In the genomic region with DNA sequence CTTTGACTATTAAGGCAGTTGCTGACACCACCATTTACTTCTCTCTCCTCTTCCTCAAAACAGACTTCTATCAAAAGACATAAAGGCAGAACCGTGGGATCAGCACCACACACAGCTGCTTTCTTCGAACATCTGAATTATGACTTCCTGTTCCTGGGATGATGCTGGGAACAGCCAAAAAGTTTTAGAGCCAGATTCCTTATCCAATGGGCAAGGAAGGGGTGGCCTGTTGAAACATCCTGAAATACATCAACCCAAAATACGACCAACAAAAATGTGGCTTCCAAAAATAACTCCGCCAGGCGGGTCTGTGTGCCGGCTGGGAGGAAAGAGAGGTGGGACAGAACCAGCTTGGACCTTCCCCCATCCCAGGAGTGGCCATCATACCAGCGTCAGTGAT, we compare ENCODE assay signal across 21 cellular contexts.
A peak's percentile ranks its signal among the peaks of the same experiment; 100 is the strongest.
DNase-seq lines count a peak whose midpoint lies in the region; ATAC-seq, FAIRE-seq and TF ChIP-seq lines count a peak whose summit lies in the region.
"Had no signal": no experiment of that assay in that cellular context is flagged by ENCODE, and none has a peak within 500 bp of the region (broad histone marks: within the 10 kb centered on the region; RNA-seq: fewer than 3 reads in every experiment).

No MANE protein-coding gene starts in this region.

- in situ Hi-C loops in HepG2 (cut with HindIII; ENCODE audit: extremely low pct_ligation_motif_present, low pct_unique_long_range_greater_than_20kb): no loop called here

- BruUV-seq in HepG2 (replicated peaks; lab: Mats Ljungman, UMichigan): no TSS peak

- H3K79me2 ChIP-seq in HepG2 (ENCODE audit: insufficient read depth, low read length): no peaks in the 10 kb centered on the region

- H3K4me3 ChIP-seq in liver (ENCODE audit: low read depth in 1 of 3, low read length in 3 of 3) (no peak overlapping the region), HepG2 (replicated peaks in 1 of 3; ENCODE audit: insufficient read depth in 1 of 3, low read depth in 2 of 3, low read length in 3 of 3) (no peak overlapping the region), right atrium auricular region (no peak overlapping the region), aorta (ENCODE audit: low read length in 2 of 2) (no peak overlapping the region), testis (no peak overlapping the region)
- H3K4me3 ChIP-seq: cardiac muscle cell, neural progenitor cell had no signal

- no peak overlapping the region for H2AFZ ChIP-seq in HepG2 (ENCODE audit: low read length)
- H2AFZ ChIP-seq: neural progenitor cell had no signal

- H3K36me3 ChIP-seq in liver (ENCODE audit: control insufficient read depth in 4 of 4, insufficient read depth in 3 of 4, low read depth in 1 of 4, low read length in 3 of 4): no peaks in the 10 kb centered on the region
- no peaks in the 10 kb centered on the region for H3K36me3 ChIP-seq in HepG2 (replicated peaks in 1 of 2; ENCODE audit: control insufficient read depth in 1 of 2, insufficient read depth in 2 of 2, low read length in 2 of 2)
- no peaks in the 10 kb centered on the region for H3K36me3 ChIP-seq in right atrium auricular region
- H3K36me3 ChIP-seq in aorta (ENCODE audit: control insufficient read depth in 1 of 2, insufficient read depth in 2 of 2, low read length in 1 of 2): no peaks in the 10 kb centered on the region
- no peaks in the 10 kb centered on the region for H3K36me3 ChIP-seq in testis (ENCODE audit: low read depth, missing control alignments)
- H3K36me3 ChIP-seq: cardiac muscle cell, neural progenitor cell had no signal

- H3K9ac ChIP-seq in liver (ENCODE audit: low read depth in 1 of 2, low read length in 2 of 2) (no peak overlapping the region), HepG2 (ENCODE audit: insufficient read depth, low read depth, low read length) (no peak overlapping the region)
- H3K9ac ChIP-seq: neural progenitor cell had no signal

- POLR2A ChIA-PET in HepG2 (lab: Yijun Ruan, JAX): no interaction called here

- no peak overlapping the region for H3K4me2 ChIP-seq in HepG2 (ENCODE audit: low read depth, low read length)
- H3K4me2 ChIP-seq: neural progenitor cell had no signal

- H3K4me1 ChIP-seq in liver (ENCODE audit: control insufficient read depth in 4 of 4, insufficient read depth in 4 of 4, low read length in 3 of 4) (no peaks in the 10 kb centered on the region), HepG2 (ENCODE audit: insufficient read depth, low read length) (no peaks in the 10 kb centered on the region), right atrium auricular region (peaks cover 0 to 35% of the 10 kb centered on the region in 2 donors), aorta (ENCODE audit: control insufficient read depth in 1 of 2, insufficient read depth in 2 of 2, low read length in 2 of 2) (peaks cover 0 to 5% of the 10 kb centered on the region in 2 donors), testis (peaks cover 31% of the 10 kb centered on the region)

- intact Hi-C loops in HepG2 (cut with micrococcal nuclease; ENCODE audit: unreplicated experiment) (no loop called here), sciatic nerve (cut with DNase I) (no loop called here), aorta (cut with DNase I) (no loop called here), testis (cut with DNase I; ENCODE audit: low total_unique reads) (no loop called here), head of caudate nucleus (cut with DNase I) (no loop called here)

- TF ChIP-seq CTCF in liver (IDR thresholded peaks at IDR 0.05; ENCODE audit: low read depth, low read length, missing input control) (no peak), HepG2 (CRISPR knock-in tag; IDR thresholded peaks at IDR 0.05) (no peak), right atrium auricular region (IDR thresholded peaks at IDR 0.05) (no peak), testis (IDR thresholded peaks at IDR 0.05) (no peak)

- H4K20me1 ChIP-seq in HepG2 (ENCODE audit: insufficient read depth, low read length): no peaks in the 10 kb centered on the region

- no peak overlapping the region for H3K27ac ChIP-seq in liver (ENCODE audit: low read depth in 1 of 2, low read length in 2 of 2)
- no peak overlapping the region for H3K27ac ChIP-seq in HepG2 (ENCODE audit: extremely low read length, insufficient read depth, low read length)
- H3K27ac ChIP-seq in right atrium auricular region: peak overlapping the region; percentile 32 to 46
- H3K27ac ChIP-seq in aorta (ENCODE audit: low read depth in 1 of 2, low read length in 2 of 2): peak overlapping the region; percentile 64 to 65
- H3K27ac ChIP-seq in testis: no peak overlapping the region
- H3K27ac ChIP-seq: cardiac muscle cell, neural progenitor cell had no signal

- ATAC-seq in HepG2 (no peak), sciatic nerve (peak; percentile 43), aorta (ENCODE audit: low FRiP score) (peak; percentile 45)
- ATAC-seq: activated CD8-positive, alpha-beta T cell treated with anti-CD3 and anti-CD28 coated beads, Interleukin-2, amount 10 ng/mL, durations not matched to agents 7 days and 5 days had no signal

- no peaks in the 10 kb centered on the region for H3K27me3 ChIP-seq in liver (ENCODE audit: control insufficient read depth in 4 of 4, insufficient read depth in 4 of 4, low read length in 3 of 4)
- peaks cover 0 to 50% of the 10 kb centered on the region in 2 experiments; a peak in 3 of 5 replicates for H3K27me3 ChIP-seq in HepG2 (ENCODE audit: control insufficient read depth in 1 of 2, insufficient read depth in 2 of 2, low read length in 2 of 2)
- no peaks in the 10 kb centered on the region for H3K27me3 ChIP-seq in right atrium auricular region
- H3K27me3 ChIP-seq in aorta (ENCODE audit: control insufficient read depth in 1 of 2, insufficient read depth in 2 of 2, low read length in 1 of 2): no peaks in the 10 kb centered on the region
- H3K27me3 ChIP-seq in testis: no peaks in the 10 kb centered on the region
- H3K27me3 ChIP-seq: cardiac muscle cell, neural progenitor cell had no signal

- no peak for TF ChIP-seq POLR2A in HepG2 (IDR thresholded peaks at IDR 0.05; ENCODE audit: insufficient read depth in 1 of 2, low read depth in 2 of 2, low read length in 2 of 2)
- TF ChIP-seq POLR2A in testis (IDR thresholded peaks at IDR 0.05): no peak

- no peak for FAIRE-seq in HepG2 (lab: Jason Lieb, UNC)
- FAIRE-seq: D721Med, endothelial cell of umbilical vein had no signal

- DNase-seq in HepG2 (ENCODE audit: low spot score) (no peak), right atrium auricular region (ENCODE audit: low spot score) (no peak), sciatic nerve (ENCODE audit: low spot score) (no peak), aorta (no peak), testis (no peak), head of caudate nucleus (no peak)
- no peak for DNase-seq in activated naive CD4-positive, alpha-beta T cell treated with anti-CD3 and anti-CD28 coated beads, Interleukin-2, amount 50 U/mL, for 16 hours
- DNase-seq: activated CD4-positive, CD25-positive, alpha-beta regulatory T cell treated with anti-CD3 and anti-CD28 coated beads, Interleukin-2, amount 50 U/mL, for 72 hours; activated CD8-positive, alpha-beta T cell treated with anti-CD3 and anti-CD28 coated beads, Interleukin-2, amount 10 ng/mL, durations not matched to agents 7 days and 5 days; HFFc6; kidney glomerular epithelial cell; NCI-H1092 treated with DMSO at 0.1 percent for 48 hours; NCI-H2029 treated with DMSO at 0.1 percent for 48 hours; SHP77 treated with DMSO at 0.1 percent for 48 hours; stimulated activated CD4-positive, alpha-beta T cell treated with anti-CD3 and anti-CD28 coated beads, Interleukin-4, amount 100 ng/mL, for 24 hours; stimulated activated naive CD4-positive, alpha-beta T cell treated with Interleukin-2 at 50 U/mL for 16 hours had no signal

- CTCF ChIA-PET in HepG2 (lab: Yijun Ruan, JAX; ENCODE audit: low intra/inter-chr PET ratio, low total read pairs): no interaction called here

- no peaks in the 10 kb centered on the region for H3K9me3 ChIP-seq in liver (ENCODE audit: control insufficient read depth in 4 of 4, low read length in 3 of 4)
- no peaks in the 10 kb centered on the region for H3K9me3 ChIP-seq in HepG2 (ENCODE audit: low read length)
- H3K9me3 ChIP-seq in right atrium auricular region: no peaks in the 10 kb centered on the region
- H3K9me3 ChIP-seq in aorta (ENCODE audit: control insufficient read depth, low read length): no peaks in the 10 kb centered on the region
- no peaks in the 10 kb centered on the region for H3K9me3 ChIP-seq in testis

- 64% methylated on average over 7 of the region's 7 CpGs for WGBS in liver
- WGBS in HepG2 (ENCODE audit: low lambda C conversion rate): 0% methylated on average over 6 of the region's 7 CpGs
- 0 to 4% methylated on average over 7 of the region's 7 CpGs for WGBS in aorta, 2 donors
- WGBS in testis, 2 donors: 39 to 45% methylated on average over 7 of the region's 7 CpGs

- TF ChIP-seq RAD21 in liver (IDR thresholded peaks at IDR 0.05) (no peak), HepG2 (CRISPR knock-in tag; IDR thresholded peaks at IDR 0.05) (no peak)

- TF ChIP-seq EP300 in HepG2 (IDR thresholded peaks at IDR 0.05; ENCODE audit: low read depth in 2 of 2, low read length in 2 of 2) (no peak), HepG2 (CRISPR knock-in tag; IDR thresholded peaks at IDR 0.05; ENCODE audit: borderline replicate concordance) (no peak)

TF ChIP-seq in liver, 16 proteins besides CTCF, POLR2A, EP300 and RAD21:
- TF ChIP-seq, protein P1, sequence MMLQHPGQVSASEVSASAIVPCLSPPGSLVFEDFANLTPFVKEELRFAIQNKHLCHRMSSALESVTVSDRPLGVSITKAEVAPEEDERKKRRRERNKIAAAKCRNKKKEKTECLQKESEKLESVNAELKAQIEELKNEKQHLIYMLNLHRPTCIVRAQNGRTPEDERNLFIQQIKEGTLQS (IDR thresholded peaks at IDR 0.05): no peak
- TF ChIP-seq NR2F2 (IDR thresholded peaks at IDR 0.05) (peak; percentile 11), SP1 (IDR thresholded peaks at IDR 0.05) (peak; percentile 13)

TF ChIP-seq in HepG2, 621 proteins besides CTCF, POLR2A, EP300 and RAD21:
- TF ChIP-seq MATR3 (CRISPR knock-in tag; IDR thresholded peaks at IDR 0.05): no peak
- 0 out of 4 replicates have a peak, but pooled peaks of 1 of the 2 experiments have one; percentile 0 for TF ChIP-seq MAFK (conservative IDR thresholded peaks at IDR 0.05 in 1 of 2, IDR thresholded peaks at IDR 0.05 in 1 of 2; ENCODE audit: low read length in 2 of 2)

Comparison
In these comparisons a context has a peak if more than half of its experiments do, and no peak if none do; other contexts are left out.
1. H3K27ac ChIP-seq: peak in right atrium auricular region (2 of 2) and aorta (2 of 2); none in liver (0 of 2), HepG2 (single experiment) and testis (0 of 2).